15 cellular contexts compared by ENCODE assay signal in the genomic region with DNA sequence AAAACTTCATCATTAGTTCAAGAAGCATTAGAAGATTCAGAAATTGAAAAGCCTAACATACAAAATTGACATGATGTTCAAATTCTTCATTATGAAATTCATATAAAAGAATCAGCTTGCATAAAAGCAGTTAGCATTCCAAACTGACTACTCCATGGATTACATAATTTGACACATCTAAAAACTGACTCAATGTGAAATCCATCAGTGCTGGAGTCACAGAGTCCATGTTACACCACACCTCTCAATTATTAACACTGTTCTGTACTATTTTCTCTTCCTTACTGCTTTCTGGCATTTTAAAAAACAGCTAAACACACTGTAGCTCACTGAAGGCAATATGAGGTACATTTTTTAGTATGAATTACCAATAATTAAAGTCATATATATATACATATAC. TPM values are rescaled to one million over a fixed set of nuclear protein-coding genes. Genes with fewer than 3 reads are reported as not detected.
DNase-seq lines count a peak whose midpoint lies in the region; ATAC-seq and TF ChIP-seq lines count a peak whose summit lies in the region.
"Had no signal": no experiment of that assay in that cellular context is flagged by ENCODE, and none has a peak within 500 bp of the region (broad histone marks: within the 10 kb centered on the region; RNA-seq: fewer than 3 reads in every experiment).

No MANE protein-coding gene starts in this region.

- no peak overlapping the region for H3K27ac Mint-ChIP-seq in CD4-positive, alpha-beta memory T cell
- H3K27ac Mint-ChIP-seq in activated naive CD4-positive, alpha-beta T cell treated with anti-CD3 and anti-CD28 coated beads, Interleukin-2, amount 50 U/mL, for 72 hours, result no peak overlapping the region
- H3K27ac Mint-ChIP-seq: endodermal cell had no signal

- TF ChIP-seq EP300 in transverse colon (IDR thresholded peaks at IDR 0.05; ENCODE audit: low read depth), result no peak

- no peak overlapping the region for H3K27ac ChIP-seq in foreskin keratinocyte
- H3K27ac ChIP-seq in osteoblast (ENCODE audit: low read depth, low read length), result peak overlapping the region; percentile 73
- no peak overlapping the region for H3K27ac ChIP-seq in transverse colon
- no peak overlapping the region for H3K27ac ChIP-seq in CD4-positive, alpha-beta memory T cell (ENCODE audit: low read depth, low read length)
- H3K27ac ChIP-seq: C4-2B, HL-60, SJSA1 had no signal

- TF ChIP-seq POLR2A in transverse colon (IDR thresholded peaks at IDR 0.05), result no peak

- H2AFZ ChIP-seq in osteoblast (ENCODE audit: low read length), result no peak overlapping the region

- no peak overlapping the region for H3K9ac ChIP-seq in adipocyte (ENCODE audit: low read length)

- peaks cover 0 to 8% (median 2%) of the 10 kb centered on the region in 8 donors for H3K9me3 Mint-ChIP-seq in CD4-positive, alpha-beta memory T cell
- H3K9me3 Mint-ChIP-seq in activated naive CD4-positive, alpha-beta T cell treated with anti-CD3 and anti-CD28 coated beads, Interleukin-2, amount 50 U/mL, for 72 hours, result no peaks in the 10 kb centered on the region

- intact Hi-C loops in transverse colon (cut with DNase I; ENCODE audit: low total_unique reads), result no loop called here
- intact Hi-C loops in CD4-positive, alpha-beta memory T cell (cut with micrococcal nuclease), result no loop called here

- no peak overlapping the region for H3K4me3 Mint-ChIP-seq in CD4-positive, alpha-beta memory T cell
- H3K4me3 Mint-ChIP-seq: endodermal cell had no signal

- peak; percentile 51 for ATAC-seq in foreskin keratinocyte
- no peak for ATAC-seq in activated naive CD4-positive, alpha-beta T cell treated with anti-CD3 and anti-CD28 coated beads, Interleukin-2, amount 50 U/mL, for 72 hours

- H3K27me3 ChIP-seq in adipocyte (replicated peaks; ENCODE audit: control insufficient read depth, insufficient read depth, low read length) (no peaks in the 10 kb centered on the region), foreskin keratinocyte (no peaks in the 10 kb centered on the region), osteoblast (ENCODE audit: insufficient read depth, low read length) (no peaks in the 10 kb centered on the region), transverse colon (no peaks in the 10 kb centered on the region)
- no peaks in the 10 kb centered on the region for H3K27me3 ChIP-seq in CD4-positive, alpha-beta memory T cell (ENCODE audit: insufficient read depth, low read length)
- H3K27me3 ChIP-seq: SJSA1 had no signal

- H3K4me1 ChIP-seq in adipocyte (ENCODE audit: control insufficient read depth, insufficient read depth, low read length), result peaks cover 19% of the 10 kb centered on the region
- H3K4me1 ChIP-seq in foreskin keratinocyte, result peaks cover 18% of the 10 kb centered on the region
- H3K4me1 ChIP-seq in osteoblast (ENCODE audit: insufficient read depth, low read length), result peaks cover 13% of the 10 kb centered on the region
- no peaks in the 10 kb centered on the region for H3K4me1 ChIP-seq in transverse colon
- no peaks in the 10 kb centered on the region for H3K4me1 ChIP-seq in CD4-positive, alpha-beta memory T cell (ENCODE audit: insufficient read depth, low read length)
- H3K4me1 ChIP-seq: SJSA1 had no signal

- in situ Hi-C loops in transverse colon (cut with MboI; ENCODE audit: low pct_ligation_motif_present in 1 of 4, low pct_unique_long_range_greater_than_20kb in 1 of 4, low sequenced_read_pairs in 3 of 4), result no loop called here

- no peaks in the 10 kb centered on the region for H4K20me1 ChIP-seq in osteoblast (ENCODE audit: insufficient read depth, low read length)

- H3K79me2 ChIP-seq in osteoblast (ENCODE audit: insufficient read depth, low read length), result peaks cover 46% of the 10 kb centered on the region

- POLR2A ChIA-PET in CD4-positive, alpha-beta memory T cell (lab: Charles Lee; ENCODE audit: partially characterized antibody), result no interaction called here

- DNase-seq in ELR (ENCODE audit: low read depth) (peak; percentile 64), adipocyte (ENCODE audit: low read depth) (peak; percentile 71), foreskin keratinocyte (peak; percentile 50 to 60), osteoblast (ENCODE audit: insufficient read length, low spot score, missing footprints) (peak; percentile 73), NCI-H1105 treated with DMSO at 0.1 percent for 48 hours (lab: John Stamatoyannopoulos, UW) (no peak), transverse colon (no peak)
- DNase-seq in CD4-positive, alpha-beta memory T cell, result no peak
- DNase-seq in activated naive CD4-positive, alpha-beta T cell treated with anti-CD3 and anti-CD28 coated beads, Interleukin-2, amount 50 U/mL, for 72 hours (ENCODE audit: low spot score in 2 of 2), result no peak
- DNase-seq: activated CD4-positive, alpha-beta T cell treated with anti-CD3 and anti-CD28 coated beads, Interleukin-2, amount 50 U/mL, for 48 hours; activated effector memory CD4-positive, alpha-beta T cell treated with Interleukin-2 at 50 U/mL for 16 hours; endodermal cell; NCI-H2029 had no signal

- H3K9me3 ChIP-seq in adipocyte (ENCODE audit: control insufficient read depth, low read length), result no peaks in the 10 kb centered on the region
- no peaks in the 10 kb centered on the region for H3K9me3 ChIP-seq in osteoblast (ENCODE audit: low read depth, low read length)
- no peaks in the 10 kb centered on the region for H3K9me3 ChIP-seq in transverse colon
- H3K9me3 ChIP-seq in CD4-positive, alpha-beta memory T cell (ENCODE audit: control insufficient read depth in 1 of 2, low read length in 2 of 2), result no peaks in the 10 kb centered on the region
- H3K9me3 ChIP-seq: SJSA1 had no signal

- TF ChIP-seq CTCF in foreskin keratinocyte (conservative IDR thresholded peaks at IDR 0.05) (no peak), osteoblast (IDR thresholded peaks at IDR 0.05; ENCODE audit: extremely low read depth, low read depth, low read length) (no peak), transverse colon (IDR thresholded peaks at IDR 0.05) (no peak)

- H3K4me2 ChIP-seq in osteoblast (ENCODE audit: insufficient read depth, low read length), result peak overlapping the region; percentile 2

- no peaks in the 10 kb centered on the region for H3K4me1 Mint-ChIP-seq in CD4-positive, alpha-beta memory T cell
- H3K4me1 Mint-ChIP-seq: endodermal cell had no signal

- CTCF ChIA-PET in CD4-positive, alpha-beta memory T cell (lab: Charles Lee; ENCODE audit: partially characterized antibody), result no interaction called here

- peaks cover 51% of the 10 kb centered on the region for H3K36me3 ChIP-seq in adipocyte (ENCODE audit: control insufficient read depth, insufficient read depth, low read length, severe bottlenecking)
- peaks cover 52% of the 10 kb centered on the region for H3K36me3 ChIP-seq in osteoblast (ENCODE audit: insufficient read depth, low read length)
- H3K36me3 ChIP-seq in transverse colon, result no peaks in the 10 kb centered on the region
- H3K36me3 ChIP-seq in CD4-positive, alpha-beta memory T cell (ENCODE audit: insufficient read depth, low read length), result no peaks in the 10 kb centered on the region

- H3K4me3 ChIP-seq in adipocyte (ENCODE audit: low read length) (no peak overlapping the region), osteoblast (ENCODE audit: insufficient read depth, low read length) (no peak overlapping the region), transverse colon (no peak overlapping the region)
- H3K4me3 ChIP-seq in CD4-positive, alpha-beta memory T cell (ENCODE audit: low read length in 2 of 2), result no peak overlapping the region
- H3K4me3 ChIP-seq: SJSA1 had no signal

- peaks cover 3% of the 10 kb centered on the region in 2 donors for H3K27me3 Mint-ChIP-seq in CD4-positive, alpha-beta memory T cell

- H3K36me3 Mint-ChIP-seq in CD4-positive, alpha-beta memory T cell, result no peaks in the 10 kb centered on the region
- no peaks in the 10 kb centered on the region for H3K36me3 Mint-ChIP-seq in activated naive CD4-positive, alpha-beta T cell treated with anti-CD3 and anti-CD28 coated beads, Interleukin-2, amount 50 U/mL, for 72 hours

RNA-seq across cellular contexts. Expression of gene ARHGAP29, which starts 28.0 kb away (rescaled TPM):
- total RNA-seq in foreskin keratinocyte (172 and 231 TPM in 2 replicates), osteoblast (13.3 and 17.0 TPM in 2 replicates), transverse colon (1 to 10 TPM; 4.1 to 8.9 (median 5.4) TPM)
- 40.7 and 41.9 TPM in 2 replicates for polyA plus RNA-seq in foreskin keratinocyte
- not detected for total RNA-seq in CD4-positive, alpha-beta memory T cell
- polyA plus RNA-seq in CD4-positive, alpha-beta memory T cell, result not detected
- total RNA-seq in activated naive CD4-positive, alpha-beta T cell treated with anti-CD3 and anti-CD28 coated beads, Interleukin-2, amount 50 U/mL, for 72 hours, result under 1 TPM in 1 of 2 donors, not detected in 1; 0.16 TPM

Comparison
In these comparisons a context has a peak if more than half of its experiments do, and no peak if none do; other contexts are left out.
1. DNase-seq: peak in ELR (single experiment), adipocyte (single experiment), foreskin keratinocyte (2 of 2) and osteoblast (single experiment); none in NCI-H1105 treated with DMSO at 0.1 percent for 48 hours (single experiment), transverse colon (single experiment), CD4-positive, alpha-beta memory T cell (0 of 5) and activated naive CD4-positive, alpha-beta T cell treated with anti-CD3 and anti-CD28 coated beads, Interleukin-2, amount 50 U/mL, for 72 hours (0 of 2).
2. RNA of gene ARHGAP29, which starts 28.0 kb away (total RNA-seq): 172 to 231 TPM in foreskin keratinocyte, 13.3 to 17.0 TPM in osteoblast and 4.1 to 8.9 TPM in transverse colon; 0.16 TPM in activated naive CD4-positive, alpha-beta T cell treated with anti-CD3 and anti-CD28 coated beads, Interleukin-2, amount 50 U/mL, for 72 hours and not detected in CD4-positive, alpha-beta memory T cell; every median in the first group is over 4 times any median in the second.